ENCODE assay signal across 30 cellular contexts in genomic region chr2:239765911-239766310, GRCh38.
"Had no signal": no experiment of that assay in that cellular context is flagged by ENCODE, and none has a peak within 500 bp of the region (broad histone marks: within the 10 kb centered on the region; RNA-seq: fewer than 3 reads in every experiment).

No MANE protein-coding gene starts in this region.

- H3K27me3 ChIP-seq: hepatocyte, right atrium auricular region, thyroid gland had no signal

- H3K36me3 Mint-ChIP-seq: activated CD8-positive, alpha-beta memory T cell treated with anti-CD3 and anti-CD28 coated beads, Interleukin-2, amount 10 ng/mL, durations not matched to agents 7 days and 5 days; activated naive CD8-positive, alpha-beta T cell; memory B cell; naive thymus-derived CD4-positive, alpha-beta T cell; stimulated activated effector memory CD8-positive, alpha-beta T cell treated with anti-CD3 and anti-CD28 coated beads, Interleukin-12 subunit alpha, Interleukin-12 subunit beta, amount 100 ng/mL, for 72 hours had no signal

- H3K79me2 ChIP-seq: hepatocyte, parathyroid adenoma had no signal

- FAIRE-seq: bronchial epithelial cell, colon had no signal

- ATAC-seq: activated CD4-positive, alpha-beta T cell treated with anti-CD3 and anti-CD28 coated beads for 36 hours; activated CD8-positive, alpha-beta memory T cell treated with anti-CD3 and anti-CD28 coated beads, Interleukin-2, amount 10 ng/mL, durations not matched to agents 7 days and 5 days; activated CD8-positive, alpha-beta T cell treated with anti-CD3 and anti-CD28 coated beads, Interleukin-2, amount 10 ng/mL, durations not matched to agents 7 days and 5 days; gastrocnemius medialis; naive thymus-derived CD4-positive, alpha-beta T cell; stimulated activated effector memory CD8-positive, alpha-beta T cell treated with anti-CD3 and anti-CD28 coated beads, Interleukin-12 subunit alpha, Interleukin-12 subunit beta, amount 100 ng/mL, for 72 hours had no signal

- H3K9me3 ChIP-seq: gastrocnemius medialis, thyroid gland had no signal

- H3K4me1 Mint-ChIP-seq: activated CD4-positive, alpha-beta T cell treated with anti-CD3 and anti-CD28 coated beads for 36 hours; activated CD8-positive, alpha-beta memory T cell treated with anti-CD3 and anti-CD28 coated beads, Interleukin-2, amount 10 ng/mL, durations not matched to agents 7 days and 5 days; central memory CD8-positive, alpha-beta T cell; memory B cell; naive thymus-derived CD4-positive, alpha-beta T cell; stimulated activated effector memory CD8-positive, alpha-beta T cell treated with anti-CD3 and anti-CD28 coated beads, Interleukin-12 subunit alpha, Interleukin-12 subunit beta, amount 100 ng/mL, for 72 hours had no signal

- H3K4me3 Mint-ChIP-seq: activated CD4-positive, alpha-beta T cell treated with anti-CD3 and anti-CD28 coated beads for 36 hours; activated CD8-positive, alpha-beta memory T cell treated with anti-CD3 and anti-CD28 coated beads, Interleukin-2, amount 10 ng/mL, durations not matched to agents 7 days and 5 days; activated CD8-positive, alpha-beta T cell treated with anti-CD3 and anti-CD28 coated beads, Interleukin-2, amount 10 ng/mL, durations not matched to agents 7 days and 5 days; activated naive CD8-positive, alpha-beta T cell; central memory CD8-positive, alpha-beta T cell; memory B cell; naive thymus-derived CD4-positive, alpha-beta T cell; stimulated activated effector memory CD8-positive, alpha-beta T cell treated with anti-CD3 and anti-CD28 coated beads, Interleukin-12 subunit alpha, Interleukin-12 subunit beta, amount 100 ng/mL, for 72 hours; stimulated activated naive CD8-positive, alpha-beta T cell treated with anti-CD3 and anti-CD28 coated beads, Interleukin-15, Interleukin-2, amounts not matched to agents 100 ng/mL and 50 ng/mL, for 24 hours; T-helper 2 cell treated with Interferon-gamma antibody and Interleukin-4, amounts not matched to agents 5 μg/mL and 100 μg/mL, for 36 hours had no signal

- H3K4me1 ChIP-seq: right atrium auricular region, thyroid gland had no signal

- H3K4me3 ChIP-seq: dorsolateral prefrontal cortex, gastrocnemius medialis, hepatocyte, right atrium auricular region, thyroid gland had no signal

- H3K4me2 ChIP-seq: hepatocyte had no signal

- DNase-seq: activated CD4-positive, alpha-beta T cell treated with anti-CD3 and anti-CD28 coated beads for 36 hours; activated CD4-positive, CD25-positive, alpha-beta regulatory T cell; activated CD8-positive, alpha-beta memory T cell treated with anti-CD3 and anti-CD28 coated beads, Interleukin-2, amount 10 ng/mL, durations not matched to agents 7 days and 5 days; activated CD8-positive, alpha-beta T cell treated with anti-CD3 and anti-CD28 coated beads, Interleukin-2, amount 10 ng/mL, durations not matched to agents 7 days and 5 days; activated naive CD4-positive, alpha-beta T cell treated with Interleukin-2 at 50 U/mL for 16 hours; activated T-cell treated with anti-CD3 and anti-CD28 coated beads, Interleukin-2, amount 50 U/mL, for 48 hours; anterior cingulate cortex; effector memory CD4-positive, alpha-beta T cell; erythroblast; gastrocnemius medialis; islet precursor cell; midbrain; naive thymus-derived CD4-positive, alpha-beta T cell; nucleus accumbens; stimulated activated CD4-positive, alpha-beta T cell treated with anti-CD3 and anti-CD28 coated beads, Interleukin-4, amount 100 ng/mL, for 24 hours; T-helper 1 cell; thyroid gland had no signal

- H3K27ac Mint-ChIP-seq: activated CD8-positive, alpha-beta memory T cell treated with anti-CD3 and anti-CD28 coated beads, Interleukin-2, amount 10 ng/mL, durations not matched to agents 7 days and 5 days; activated CD8-positive, alpha-beta T cell treated with anti-CD3 and anti-CD28 coated beads, Interleukin-2, amount 10 ng/mL, durations not matched to agents 7 days and 5 days; activated naive CD8-positive, alpha-beta T cell; activated T-helper 2 cell treated with anti-CD3 and anti-CD28 coated beads, Interferon-gamma antibody, Interleukin-2, Interleukin-4, amounts not matched to agents 10 μg/mL and 5 μg/mL and 100 μg/mL, durations not matched to agents 14 hours and 24 hours and 36 hours; memory B cell; naive thymus-derived CD4-positive, alpha-beta T cell; stimulated activated effector memory CD8-positive, alpha-beta T cell treated with anti-CD3 and anti-CD28 coated beads, Interleukin-12 subunit alpha, Interleukin-12 subunit beta, amount 100 ng/mL, for 72 hours; stimulated activated naive CD8-positive, alpha-beta T cell treated with anti-CD3 and anti-CD28 coated beads, Interleukin-15, Interleukin-2, amounts not matched to agents 100 ng/mL and 50 ng/mL, for 24 hours; T-helper 2 cell treated with Interferon-gamma antibody and Interleukin-4, amounts not matched to agents 5 μg/mL and 100 μg/mL, for 36 hours had no signal

- H3K9ac ChIP-seq: parathyroid adenoma had no signal

- H2AFZ ChIP-seq: hepatocyte, parathyroid adenoma had no signal

- H3K27me3 Mint-ChIP-seq: activated CD4-positive, alpha-beta T cell treated with anti-CD3 and anti-CD28 coated beads for 36 hours; activated CD8-positive, alpha-beta memory T cell treated with anti-CD3 and anti-CD28 coated beads, Interleukin-2, amount 10 ng/mL, durations not matched to agents 7 days and 5 days; activated naive CD8-positive, alpha-beta T cell; naive thymus-derived CD4-positive, alpha-beta T cell had no signal

- H3K27ac ChIP-seq: gastrocnemius medialis, hepatocyte, parathyroid adenoma, right atrium auricular region, thyroid gland had no signal

- H3K36me3 ChIP-seq: gastrocnemius medialis, right atrium auricular region, thyroid gland had no signal

- H3K9me3 Mint-ChIP-seq: activated T-helper 2 cell treated with anti-CD3 and anti-CD28 coated beads, Interferon-gamma antibody, Interleukin-2, Interleukin-4, amounts not matched to agents 10 μg/mL and 5 μg/mL and 100 μg/mL, durations not matched to agents 14 hours and 24 hours and 36 hours; central memory CD8-positive, alpha-beta T cell; memory B cell; stimulated activated effector memory CD8-positive, alpha-beta T cell treated with anti-CD3 and anti-CD28 coated beads, Interleukin-12 subunit alpha, Interleukin-12 subunit beta, amount 100 ng/mL, for 72 hours; stimulated activated naive CD8-positive, alpha-beta T cell treated with anti-CD3 and anti-CD28 coated beads, Interleukin-15, Interleukin-2, amounts not matched to agents 100 ng/mL and 50 ng/mL, for 24 hours; T-helper 2 cell treated with Interferon-gamma antibody and Interleukin-4, amounts not matched to agents 5 μg/mL and 100 μg/mL, for 36 hours had no signal
